7 cellular contexts compared by ENCODE assay signal in the genomic region with DNA sequence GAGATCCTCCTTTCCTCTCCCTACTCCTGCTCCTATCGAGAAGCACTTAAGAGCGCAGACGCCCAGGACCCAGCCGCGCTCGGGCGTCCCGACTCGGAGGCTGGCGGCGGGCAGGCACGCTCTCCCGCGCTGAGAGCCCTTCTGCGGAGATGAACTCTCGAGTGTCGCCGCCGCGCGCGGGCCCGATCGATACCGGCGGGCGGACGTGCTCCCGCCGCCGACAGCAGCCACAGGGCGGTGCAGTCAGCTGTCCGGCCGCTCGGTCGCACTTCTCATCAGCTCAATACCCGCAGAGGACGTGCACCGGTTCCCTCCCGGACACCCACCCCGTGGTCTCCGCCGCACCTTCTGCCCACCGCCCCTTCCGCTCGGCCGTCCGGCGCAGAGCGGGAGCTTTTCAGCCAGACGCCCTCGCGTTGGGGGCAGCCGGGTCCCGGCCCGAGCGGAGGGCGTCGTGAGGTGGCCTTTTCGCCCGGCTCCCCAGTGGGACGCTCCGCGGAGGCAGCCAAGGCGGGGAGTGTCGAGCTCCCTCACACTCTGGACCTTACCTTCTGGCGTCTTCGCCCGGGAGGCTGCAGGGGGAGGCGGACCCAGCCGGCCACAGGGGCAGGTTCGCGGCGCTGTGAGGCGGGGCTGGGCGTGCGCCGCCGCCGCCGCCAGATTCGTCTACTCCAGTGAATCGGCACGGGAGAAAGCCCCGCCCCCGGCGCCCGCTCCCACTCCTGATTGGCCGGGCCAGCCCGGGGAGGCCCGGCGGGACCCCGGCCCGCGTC. TPM values are rescaled to one million over a fixed set of nuclear protein-coding genes. Genes with fewer than 3 reads are reported as not detected.
DNase-seq lines count a peak whose midpoint lies in the region; ATAC-seq and TF ChIP-seq lines count a peak whose summit lies in the region.

No MANE protein-coding gene starts in this region.

- peaks cover 15 to 27% of the 10 kb centered on the region in 2 donors for H3K4me1 ChIP-seq in left lung

- H3K36me3 ChIP-seq in left lung = no peaks in the 10 kb centered on the region

- no peaks in the 10 kb centered on the region for H3K9me3 Mint-ChIP-seq in activated B cell treated with CpG ODN at 0.5 μM for 24 hours

- no peak for TF ChIP-seq CTCF in activated B cell treated with CpG ODN at 0.5 μM for 24 hours (IDR thresholded peaks at IDR 0.05)
- no peak for TF ChIP-seq CTCF in left lung (IDR thresholded peaks at IDR 0.05)

- CTCF ChIA-PET in activated B cell treated with CpG ODN at 0.5 μM for 24 hours (lab: Charles Lee) = no interaction called here

- ATAC-seq in GM18511 (IDR thresholded peaks at IDR 0.05; ENCODE audit: unreplicated experiment) (peak; percentile 78), HG02884 (IDR thresholded peaks at IDR 0.05; ENCODE audit: unreplicated experiment) (peak; percentile 70), activated B cell treated with CpG ODN at 0.5 μM for 24 hours (ENCODE audit: low read depth) (peak; percentile 76), left lung (peak; percentile 87)

- H3K27ac Mint-ChIP-seq in activated B cell treated with CpG ODN at 0.5 μM for 24 hours = no peak overlapping the region

- H3K4me3 ChIP-seq in left lung = peak overlapping the region; percentile 48 to 57

- peak overlapping the region; percentile 81 for H3K4me3 Mint-ChIP-seq in activated B cell treated with CpG ODN at 0.5 μM for 24 hours

- POLR2A ChIA-PET in activated B cell treated with CpG ODN at 0.5 μM for 24 hours (lab: Charles Lee) = no interaction called here

- peak; percentile 22 to 58 for DNase-seq in NCI-H1930 (lab: John Stamatoyannopoulos, UW)
- DNase-seq in activated B cell treated with CpG ODN at 0.5 μM for 24 hours = peak; percentile 55
- peak; percentile 74 for DNase-seq in cerebellum (ENCODE audit: low spot score)
- DNase-seq in left lung = peak; percentile 60 to 89
- peak; percentile 77 for DNase-seq in stimulated activated CD4-positive, alpha-beta T cell treated with anti-CD3 and anti-CD28 coated beads, Interleukin-4, amount 100 ng/mL, for 1 hour

- H3K27ac ChIP-seq in left lung = no peak overlapping the region

- no peaks in the 10 kb centered on the region for H3K9me3 ChIP-seq in left lung

- peaks cover 16% of the 10 kb centered on the region for H3K4me1 Mint-ChIP-seq in activated B cell treated with CpG ODN at 0.5 μM for 24 hours

- intact Hi-C loops in activated B cell treated with CpG ODN at 0.5 μM for 24 hours (cut with micrococcal nuclease) = loop anchor here (5.0 to 10.0 kb wide), 4 partner anchors 96 to 489 kb away; partner anchors contain the start of genes FAM177A1 and RALGAPA1
- intact Hi-C loops in left lung (cut with DNase I) = no loop called here

- peaks cover 42% of the 10 kb centered on the region for H3K27me3 Mint-ChIP-seq in activated B cell treated with CpG ODN at 0.5 μM for 24 hours

- peaks cover 66 to 80% of the 10 kb centered on the region in 2 donors for H3K27me3 ChIP-seq in left lung

- peaks cover 5% of the 10 kb centered on the region for H3K36me3 Mint-ChIP-seq in activated B cell treated with CpG ODN at 0.5 μM for 24 hours (ENCODE audit: low read depth)

RNA-seq across cellular contexts. Expression of gene INSM2, which starts 0.4 kb away (rescaled TPM):
- total RNA-seq in activated B cell treated with CpG ODN at 0.5 μM for 24 hours = not detected in 2 replicates
- 9.6 TPM for total RNA-seq in cerebellum
- not detected for total RNA-seq in left lung

Comparison
In these comparisons a context has a peak if more than half of its experiments do, and no peak if none do; other contexts are left out.
1. RNA of gene INSM2, which starts 0.4 kb away (total RNA-seq): 9.6 TPM in cerebellum (single experiment); not detected in left lung and not detected in activated B cell treated with CpG ODN at 0.5 μM for 24 hours; every median in the first group is over 10 times any median in the second.
2. Peak in every context shown above with its lines, with median percentiles within 50 percentile points of each other: ATAC-seq and DNase-seq.